ENCODE assay signal across 34 cellular contexts in genomic region chr11:64603411-64604110, GRCh38. TPM values are rescaled to one million over a fixed set of nuclear protein-coding genes. Genes with fewer than 3 reads are reported as not detected.
"Had no signal": no experiment of that assay in that cellular context is flagged by ENCODE, and none has a peak within 500 bp of the region (broad histone marks: within the 10 kb centered on the region; RNA-seq: fewer than 3 reads in every experiment).

No MANE protein-coding gene starts in this region.

- H3K4me1 Mint-ChIP-seq: immature natural killer cell; stimulated activated effector memory CD8-positive, alpha-beta T cell treated with anti-CD3 and anti-CD28 coated beads, Interleukin-12 subunit alpha, Interleukin-12 subunit beta, amount 100 ng/mL, for 72 hours had no signal

- ATAC-seq: heart left ventricle; lower lobe of right lung; mucosa of descending colon; naive thymus-derived CD4-positive, alpha-beta T cell; natural killer cell treated with Interleukin-12 subunit alpha and Interleukin-12 subunit beta and Interleukin-15 and Interleukin-18, amount 100 ng/mL, for 72 hours; stimulated activated effector memory CD8-positive, alpha-beta T cell treated with anti-CD3 and anti-CD28 coated beads, Interleukin-12 subunit alpha, Interleukin-12 subunit beta, amount 100 ng/mL, for 72 hours had no signal

- FAIRE-seq: islet of Langerhans, small intestine had no signal

- H3K27ac Mint-ChIP-seq: immature natural killer cell; naive thymus-derived CD4-positive, alpha-beta T cell; natural killer cell treated with Interleukin-12 subunit alpha and Interleukin-12 subunit beta and Interleukin-15 and Interleukin-18, amount 100 ng/mL, for 72 hours; progenitor cell of endocrine pancreas; stimulated activated effector memory CD8-positive, alpha-beta T cell treated with anti-CD3 and anti-CD28 coated beads, Interleukin-12 subunit alpha, Interleukin-12 subunit beta, amount 100 ng/mL, for 72 hours; stimulated activated naive CD8-positive, alpha-beta T cell treated with anti-CD3 and anti-CD28 coated beads, Interleukin-15, Interleukin-2, amounts not matched to agents 100 ng/mL and 50 ng/mL, for 24 hours; type B pancreatic cell had no signal

- DNase-seq: hypothalamus; immature natural killer cell; lower lobe of right lung; mammary epithelial cell; midbrain; mucosa of descending colon; naive thymus-derived CD4-positive, alpha-beta T cell; occipital lobe; ovary; sigmoid colon; small intestine; spleen; stimulated activated CD4-positive, alpha-beta T cell treated with anti-CD3 and anti-CD28 coated beads, Interleukin-4, amount 100 ng/mL, for 24 hours; stimulated activated naive CD4-positive, alpha-beta T cell; uterus had no signal

- H3K27me3 ChIP-seq: ovary, right atrium auricular region, sigmoid colon, uterus had no signal

- H3K27me3 Mint-ChIP-seq: naive thymus-derived CD4-positive, alpha-beta T cell; stimulated activated naive CD8-positive, alpha-beta T cell treated with anti-CD3 and anti-CD28 coated beads, Interleukin-15, Interleukin-2, amounts not matched to agents 100 ng/mL and 50 ng/mL, for 24 hours; type B pancreatic cell had no signal

- H3K4me3 ChIP-seq: heart left ventricle, lower lobe of right lung, mucosa of descending colon, ovary, right atrium auricular region, sigmoid colon, spleen, tibial nerve, uterus had no signal

- H3K9me3 Mint-ChIP-seq: immature natural killer cell; naive thymus-derived CD4-positive, alpha-beta T cell; natural killer cell treated with Interleukin-12 subunit alpha and Interleukin-12 subunit beta and Interleukin-15 and Interleukin-18, amount 100 ng/mL, for 72 hours; neural crest cell; stimulated activated effector memory CD8-positive, alpha-beta T cell treated with anti-CD3 and anti-CD28 coated beads, Interleukin-12 subunit alpha, Interleukin-12 subunit beta, amount 100 ng/mL, for 72 hours; stimulated activated naive CD8-positive, alpha-beta T cell treated with anti-CD3 and anti-CD28 coated beads, Interleukin-15, Interleukin-2, amounts not matched to agents 100 ng/mL and 50 ng/mL, for 24 hours; type B pancreatic cell had no signal

- H3K36me3 Mint-ChIP-seq: immature natural killer cell; naive thymus-derived CD4-positive, alpha-beta T cell; natural killer cell treated with Interleukin-12 subunit alpha and Interleukin-12 subunit beta and Interleukin-15 and Interleukin-18, amount 100 ng/mL, for 72 hours; stimulated activated effector memory CD8-positive, alpha-beta T cell treated with anti-CD3 and anti-CD28 coated beads, Interleukin-12 subunit alpha, Interleukin-12 subunit beta, amount 100 ng/mL, for 72 hours; type B pancreatic cell had no signal

- H3K9me3 ChIP-seq: heart left ventricle, lower lobe of right lung, mucosa of descending colon, neutrophil, ovary, right atrium auricular region, sigmoid colon, spleen, tibial nerve, uterus had no signal

- H3K27ac ChIP-seq: heart left ventricle, lower lobe of right lung, neutrophil, ovary, right atrium auricular region, sigmoid colon, spleen, tibial nerve, uterus had no signal

- H3K36me3 ChIP-seq: heart left ventricle, lower lobe of right lung, neutrophil, ovary, right atrium auricular region, sigmoid colon, spleen, tibial nerve, uterus had no signal

- H3K4me3 Mint-ChIP-seq: immature natural killer cell; naive thymus-derived CD4-positive, alpha-beta T cell; natural killer cell treated with Interleukin-12 subunit alpha and Interleukin-12 subunit beta and Interleukin-15 and Interleukin-18, amount 100 ng/mL, for 72 hours; neural crest cell; stimulated activated effector memory CD8-positive, alpha-beta T cell treated with anti-CD3 and anti-CD28 coated beads, Interleukin-12 subunit alpha, Interleukin-12 subunit beta, amount 100 ng/mL, for 72 hours; stimulated activated naive CD8-positive, alpha-beta T cell treated with anti-CD3 and anti-CD28 coated beads, Interleukin-15, Interleukin-2, amounts not matched to agents 100 ng/mL and 50 ng/mL, for 24 hours; type B pancreatic cell had no signal

- H3K4me1 ChIP-seq: lower lobe of right lung, spleen had no signal

RNA-seq across cellular contexts. Expression of gene SLC22A12, which starts 12.5 kb away (rescaled TPM):
- total RNA-seq: heart left ventricle; kidney epithelial cell; lower lobe of right lung; mammary epithelial cell; mucosa of descending colon; myocyte; naive thymus-derived CD4-positive, alpha-beta T cell; natural killer cell treated with Interleukin-12 subunit alpha and Interleukin-12 subunit beta and Interleukin-15 and Interleukin-18, amount 100 ng/mL, for 72 hours; neural crest cell; occipital lobe; ovary; progenitor cell of endocrine pancreas; pulmonary artery endothelial cell; renal cortical epithelial cell; right atrium auricular region; sigmoid colon; spleen; temporal lobe; ureter; uterus had no signal
- polyA plus RNA-seq: heart left ventricle; immature natural killer cell; mammary epithelial cell; naive thymus-derived CD4-positive, alpha-beta T cell; ovary; sigmoid colon; small intestine; spleen; thymus had no signal

RNA-seq across cellular contexts. Expression of gene SLC22A11, which starts 47.8 kb away (rescaled TPM):
- total RNA-seq: heart left ventricle; kidney epithelial cell; lower lobe of right lung; mammary epithelial cell; mesenteric fat pad; myocyte; naive thymus-derived CD4-positive, alpha-beta T cell; natural killer cell treated with Interleukin-12 subunit alpha and Interleukin-12 subunit beta and Interleukin-15 and Interleukin-18, amount 100 ng/mL, for 72 hours; occipital lobe; progenitor cell of endocrine pancreas; pulmonary artery endothelial cell; renal cortical epithelial cell; right atrium auricular region; sigmoid colon; temporal lobe; tibial nerve had no signal
- polyA plus RNA-seq: heart left ventricle; immature natural killer cell; mammary epithelial cell; naive thymus-derived CD4-positive, alpha-beta T cell had no signal
